In the genomic region with DNA sequence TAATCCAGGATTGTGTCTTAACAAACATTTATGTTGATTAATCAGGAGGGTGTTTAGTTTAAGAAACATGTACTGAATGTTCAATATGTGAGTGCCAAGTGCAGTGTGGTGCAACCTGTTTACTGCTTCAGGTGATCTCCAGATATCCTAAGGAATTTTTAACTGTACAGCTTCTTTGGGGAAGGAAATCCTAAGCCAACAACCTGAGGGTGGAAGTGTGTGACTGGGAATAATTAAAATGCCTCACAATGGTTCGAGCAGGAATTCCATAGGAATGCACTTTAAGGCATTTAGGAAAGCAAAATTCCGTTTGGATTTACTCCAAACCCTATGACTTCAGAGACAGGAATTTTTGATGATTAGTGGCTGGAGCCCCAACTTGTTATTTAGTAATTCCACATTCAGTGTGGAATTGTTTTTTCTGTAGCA, we compare ENCODE assay signal across 1 cellular context.
A peak's percentile ranks its signal among the peaks of the same experiment; 100 is the strongest.
TF ChIP-seq lines count a peak whose summit lies in the region.

No MANE protein-coding gene starts in this region.

TF ChIP-seq in endothelial cell of umbilical vein, 7 proteins besides CTCF, POLR2A, EP300 and RAD21 (continued from another document):
- TF ChIP-seq, protein P1, sequence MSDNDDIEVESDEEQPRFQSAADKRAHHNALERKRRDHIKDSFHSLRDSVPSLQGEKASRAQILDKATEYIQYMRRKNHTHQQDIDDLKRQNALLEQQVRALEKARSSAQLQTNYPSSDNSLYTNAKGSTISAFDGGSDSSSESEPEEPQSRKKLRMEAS (IDR thresholded peaks at IDR 0.05; ENCODE audit: insufficient read depth, insufficient read length), result no peak
- TF ChIP-seq JUN (IDR thresholded peaks at IDR 0.05; ENCODE audit: borderline replicate concordance, insufficient read depth, insufficient read length, low read depth) (peak; percentile 83), POLR2AphosphoS5 (IDR thresholded peaks at IDR 0.05; ENCODE audit: insufficient read depth, low read depth, low read length) (peak; percentile 77), EZH2 (IDR thresholded peaks at IDR 0.05; ENCODE audit: borderline replicate concordance, low read depth, low read length, severe bottlenecking) (no peak), GATA2 (IDR thresholded peaks at IDR 0.05; ENCODE audit: insufficient read depth, insufficient read length, low read depth, low read length) (peak; percentile 32), FOS (IDR thresholded peaks at IDR 0.05; ENCODE audit: borderline replicate concordance, insufficient read depth, low read length) (peak; percentile 64)
